In genomic region chr19:41694196-41694595, GRCh38 we compare ENCODE assay signal across 27 cellular contexts. TPM values are rescaled to one million over a fixed set of nuclear protein-coding genes. Genes with fewer than 3 reads are reported as not detected.
"Had no signal": no experiment of that assay in that cellular context is flagged by ENCODE, and none has a peak within 500 bp of the region (broad histone marks: within the 10 kb centered on the region; RNA-seq: fewer than 3 reads in every experiment).

No MANE protein-coding gene starts in this region.

- H3K27ac ChIP-seq: ascending aorta, cardiac muscle cell, KMS-11, SJSA1 had no signal

- H3K27me3 ChIP-seq: ascending aorta, cardiac muscle cell, SJSA1 had no signal

- H3K4me1 ChIP-seq: ascending aorta, SJSA1 had no signal

- ATAC-seq: Panc1, WTC11 had no signal

- H3K9me3 ChIP-seq: SJSA1, SK-N-SH had no signal

- DNase-seq: activated CD4-positive, alpha-beta memory T cell treated with anti-CD3 and anti-CD28 coated beads, Interleukin-2, amount 10 ng/mL, durations not matched to agents 7 days and 5 days; activated CD4-positive, alpha-beta T cell treated with anti-CD3 and anti-CD28 coated beads for 1 hour; activated CD4-positive, alpha-beta T cell treated with anti-CD3 and anti-CD28 coated beads for 48 hours; activated naive CD4-positive, alpha-beta T cell treated with anti-CD3 and anti-CD28 coated beads, Interleukin-2, amount 10 ng/mL, durations not matched to agents 7 days and 5 days; activated T-cell treated with anti-CD3 and anti-CD28 coated beads, Interleukin-2, amount 50 U/mL, for 24 hours; amygdala; MM.1S; NCI-H1092 treated with DMSO at 0.1 percent for 48 hours; NCI-H1417 treated with DMSO at 0.1 percent for 48 hours; NCI-H187 treated with DMSO at 0.1 percent for 48 hours; NCI-H2081 treated with DMSO at 0.1 percent for 48 hours; NCI-H345; NCI-H524 treated with DMSO at 0.1 percent for 48 hours; SHP77; SK-N-SH had no signal

- H3K4me3 ChIP-seq: ascending aorta, cardiac muscle cell, SJSA1 had no signal

- H3K36me3 ChIP-seq: ascending aorta, cardiac muscle cell, SJSA1 had no signal

RNA-seq across cellular contexts. Expression of gene CEACAM7, which starts 6.1 kb away (rescaled TPM):
- total RNA-seq: activated CD4-positive, alpha-beta memory T cell treated with anti-CD3 and anti-CD28 coated beads, Interleukin-2, amount 10 ng/mL, durations not matched to agents 7 days and 5 days; activated CD8-positive, alpha-beta memory T cell treated with anti-CD3 and anti-CD28 coated beads for 36 hours; activated T-helper 2 cell treated with anti-CD3 and anti-CD28 coated beads, Interferon-gamma antibody, Interleukin-2, Interleukin-4, amounts not matched to agents 10 μg/mL and 5 μg/mL and 100 μg/mL, durations not matched to agents 14 hours and 24 hours and 36 hours; ascending aorta; cardiac muscle cell; chondrocyte; LHCN-M2; NCI-H460; RPMI7951; SJSA1 had no signal
- polyA plus RNA-seq: cardiac muscle cell, SK-N-SH had no signal

RNA-seq across cellular contexts. Expression of gene CEACAM5, which starts 14.2 kb away (rescaled TPM):
- total RNA-seq: activated CD4-positive, alpha-beta memory T cell treated with anti-CD3 and anti-CD28 coated beads, Interleukin-2, amount 10 ng/mL, durations not matched to agents 7 days and 5 days; activated CD8-positive, alpha-beta memory T cell treated with anti-CD3 and anti-CD28 coated beads for 36 hours; activated T-helper 2 cell treated with anti-CD3 and anti-CD28 coated beads, Interferon-gamma antibody, Interleukin-2, Interleukin-4, amounts not matched to agents 10 μg/mL and 5 μg/mL and 100 μg/mL, durations not matched to agents 14 hours and 24 hours and 36 hours; ascending aorta; cardiac muscle cell; chondrocyte; LHCN-M2; NCI-H460; RPMI7951; SJSA1 had no signal
- polyA plus RNA-seq: cardiac muscle cell, SK-N-SH had no signal
